Comparison of ENCODE assay signal across 32 cellular contexts in genomic region chr9:93624431-93624834, GRCh38.
"Had no signal": no experiment of that assay in that cellular context is flagged by ENCODE, and none has a peak within 500 bp of the region (broad histone marks: within the 10 kb centered on the region; RNA-seq: fewer than 3 reads in every experiment).

No MANE protein-coding gene starts in this region.

- DNase-seq: activated CD4-positive, alpha-beta memory T cell treated with anti-CD3 and anti-CD28 coated beads, Interleukin-2, amount 10 ng/mL, durations not matched to agents 7 days and 5 days; activated CD4-positive, alpha-beta T cell treated with anti-CD3 and anti-CD28 coated beads for 1 hour; activated CD4-positive, alpha-beta T cell treated with anti-CD3 and anti-CD28 coated beads, Interleukin-2, amount 10 ng/mL, durations not matched to agents 7 days and 5 days; activated CD8-positive, alpha-beta memory T cell treated with anti-CD3 and anti-CD28 coated beads, Interleukin-2, amount 50 U/mL, for 48 hours; activated gamma-delta T cell treated with Interleukin-2 at 50 U/mL for 16 hours; activated naive CD4-positive, alpha-beta T cell treated with anti-CD3 and anti-CD28 coated beads, Interleukin-2, amount 50 U/mL, for 16 hours; activated T-cell treated with anti-CD3 and anti-CD28 coated beads, Interleukin-2, amount 50 U/mL, for 24 hours; amniotic stem cell; central memory CD4-positive, alpha-beta T cell; esophagus squamous epithelium; foreskin melanocyte; heart right ventricle; kidney glomerular epithelial cell; left lung; lower lobe of right lung; mesenchymal stem cell; ovary; retina; sigmoid colon; stimulated activated CD4-positive, alpha-beta T cell treated with anti-CD3 and anti-CD28 coated beads, Interleukin-15, amount 100 ng/mL, for 24 hours; stimulated activated CD4-positive, alpha-beta T cell treated with anti-CD3 and anti-CD28 coated beads, Interleukin-2, amount 100 ng/mL, for 24 hours; stimulated activated naive CD4-positive, alpha-beta T cell; T-helper 17 cell had no signal

- H3K4me2 ChIP-seq: smooth muscle cell had no signal

- H3K27me3 Mint-ChIP-seq: activated CD4-positive, alpha-beta memory T cell treated with anti-CD3 and anti-CD28 coated beads, Interleukin-2, amount 10 ng/mL, durations not matched to agents 7 days and 5 days; activated CD4-positive, alpha-beta T cell treated with anti-CD3 and anti-CD28 coated beads, Interleukin-2, amount 10 ng/mL, durations not matched to agents 7 days and 5 days; activated T-cell treated with anti-CD3 and anti-CD28 coated beads, Interleukin-2, amount 50 U/mL, for 24 hours; dendritic cell treated with granulocyte-macrophage colony-stimulating factor and Interleukin-4, amounts not matched to agents 40 ng/mL and 50 ng/mL, for 4 days; progenitor cell of endocrine pancreas; T-helper 17 cell had no signal

- H3K36me3 ChIP-seq: breast epithelium, esophagus squamous epithelium, left lung, ovary, sigmoid colon, thoracic aorta, vagina had no signal

- H3K4me3 ChIP-seq: breast epithelium, esophagus squamous epithelium, heart right ventricle, left lung, lower lobe of right lung, ovary, sigmoid colon, smooth muscle cell, thoracic aorta, vagina had no signal

- H3K9me3 ChIP-seq: ovary had no signal

- H3K27ac Mint-ChIP-seq: activated CD4-positive, alpha-beta memory T cell treated with anti-CD3 and anti-CD28 coated beads, Interleukin-2, amount 10 ng/mL, durations not matched to agents 7 days and 5 days; activated CD4-positive, alpha-beta T cell treated with anti-CD3 and anti-CD28 coated beads, Interleukin-2, amount 10 ng/mL, durations not matched to agents 7 days and 5 days; activated T-cell treated with anti-CD3 and anti-CD28 coated beads, Interleukin-2, amount 50 U/mL, for 24 hours; dendritic cell treated with granulocyte-macrophage colony-stimulating factor and Interleukin-4, amounts not matched to agents 40 ng/mL and 50 ng/mL, for 4 days; nephron; progenitor cell of endocrine pancreas; T-helper 17 cell; WTC11 had no signal

- H3K4me3 Mint-ChIP-seq: activated CD4-positive, alpha-beta memory T cell treated with anti-CD3 and anti-CD28 coated beads, Interleukin-2, amount 10 ng/mL, durations not matched to agents 7 days and 5 days; activated CD4-positive, alpha-beta T cell treated with anti-CD3 and anti-CD28 coated beads, Interleukin-2, amount 10 ng/mL, durations not matched to agents 7 days and 5 days; activated T-cell treated with anti-CD3 and anti-CD28 coated beads, Interleukin-2, amount 50 U/mL, for 24 hours; dendritic cell treated with granulocyte-macrophage colony-stimulating factor and Interleukin-4, amounts not matched to agents 40 ng/mL and 50 ng/mL, for 4 days; nephron; T-helper 17 cell; WTC11 had no signal

- H3K4me1 Mint-ChIP-seq: activated CD4-positive, alpha-beta memory T cell treated with anti-CD3 and anti-CD28 coated beads, Interleukin-2, amount 10 ng/mL, durations not matched to agents 7 days and 5 days; activated CD4-positive, alpha-beta T cell treated with anti-CD3 and anti-CD28 coated beads, Interleukin-2, amount 10 ng/mL, durations not matched to agents 7 days and 5 days; nephron; T-helper 17 cell had no signal

- H3K27me3 ChIP-seq: breast epithelium, esophagus squamous epithelium, heart right ventricle, left lung, neutrophil, ovary, sigmoid colon, vagina had no signal

- H3K27ac ChIP-seq: breast epithelium, esophagus squamous epithelium, heart right ventricle, left lung, lower lobe of right lung, neutrophil, ovary, sigmoid colon, thoracic aorta, vagina had no signal

- ATAC-seq: heart right ventricle, left lung, lower lobe of right lung, T-helper 17 cell, WTC11 had no signal
